Comparison of ENCODE assay signal across 1 cellular context in the genomic region with DNA sequence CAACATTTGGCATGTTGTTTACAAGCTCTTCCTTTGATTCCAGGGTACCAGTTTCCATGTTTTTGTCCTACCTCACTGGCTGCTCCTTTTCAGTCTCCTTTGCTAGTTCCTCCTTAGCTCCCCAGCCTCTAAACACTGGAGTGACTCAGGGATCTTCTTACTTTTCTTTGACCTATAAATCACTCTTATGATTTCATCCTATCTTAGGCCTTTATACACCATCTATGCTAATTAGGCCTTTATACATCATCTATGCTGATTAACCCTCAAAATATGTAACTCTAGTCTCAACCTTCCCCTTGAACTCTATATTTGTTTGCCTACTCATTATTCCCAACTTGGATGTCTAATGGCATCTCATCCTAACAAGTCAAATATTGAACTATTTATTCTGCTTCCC.
TF ChIP-seq lines count a peak whose summit lies in the region.

No MANE protein-coding gene starts in this region.

TF ChIP-seq in H1, 55 proteins besides CTCF, POLR2A, EP300 and RAD21:
- no peak for TF ChIP-seq KDM5A (IDR thresholded peaks at IDR 0.05; ENCODE audit: low read length)
- no peak for TF ChIP-seq CTBP2 (IDR thresholded peaks at IDR 0.05; ENCODE audit: borderline replicate concordance, insufficient read depth, insufficient read length, low read length)
- no peak for TF ChIP-seq CHD2 (IDR thresholded peaks at IDR 0.05; ENCODE audit: low read length)
- TF ChIP-seq BRCA1 (IDR thresholded peaks at IDR 0.05; ENCODE audit: low read depth, low read length), result no peak
- TF ChIP-seq NANOG (IDR thresholded peaks at IDR 0.05; ENCODE audit: insufficient read depth, low read depth, low read length, poor library complexity, severe bottlenecking), result no peak
- no peak for TF ChIP-seq SIX5 (IDR thresholded peaks at IDR 0.05; ENCODE audit: low read depth, low read length)
- no peak for TF ChIP-seq POLR2AphosphoS5 (IDR thresholded peaks at IDR 0.05; ENCODE audit: low read depth, low read length)
- no peak for TF ChIP-seq CEBPB (IDR thresholded peaks at IDR 0.05; ENCODE audit: low read depth, low read length)
- no peak for TF ChIP-seq HDAC2 (IDR thresholded peaks at IDR 0.05; ENCODE audit: borderline replicate concordance in 1 of 2, low read depth in 2 of 2, low read length in 2 of 2)
- TF ChIP-seq, protein P1, sequence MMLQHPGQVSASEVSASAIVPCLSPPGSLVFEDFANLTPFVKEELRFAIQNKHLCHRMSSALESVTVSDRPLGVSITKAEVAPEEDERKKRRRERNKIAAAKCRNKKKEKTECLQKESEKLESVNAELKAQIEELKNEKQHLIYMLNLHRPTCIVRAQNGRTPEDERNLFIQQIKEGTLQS (IDR thresholded peaks at IDR 0.05; ENCODE audit: insufficient read depth, low read depth, low read length), result no peak
- no peak for TF ChIP-seq SUZ12 (IDR thresholded peaks at IDR 0.05; ENCODE audit: low read length)
- no peak for TF ChIP-seq RFX5 (IDR thresholded peaks at IDR 0.05; ENCODE audit: borderline replicate concordance, low read depth, low read length)
- TF ChIP-seq HDAC6 (IDR thresholded peaks at IDR 0.05; ENCODE audit: low read depth, low read length), result no peak
TF ChIP-seq in H1: peak in this region for 0.
